ENCODE assay signal across 20 cellular contexts in genomic region chr9:138082918-138083636, GRCh38.
DNase-seq lines count a peak whose midpoint lies in the region; ATAC-seq and TF ChIP-seq lines count a peak whose summit lies in the region.
"Had no signal": no experiment of that assay in that cellular context is flagged by ENCODE, and none has a peak within 500 bp of the region (broad histone marks: within the 10 kb centered on the region; RNA-seq: fewer than 3 reads in every experiment).

No MANE protein-coding gene starts in this region.

- TF ChIP-seq CTCF in WERI-Rb-1 (IDR thresholded peaks at IDR 0.05; ENCODE audit: low read depth, low read length) (no peak), type B pancreatic cell (conservative IDR thresholded peaks at IDR 0.05) (no peak), neural progenitor cell (IDR thresholded peaks at IDR 0.05) (no peak)

- 71% methylated on average over 9 of the region's 9 CpGs for WGBS in right cardiac atrium

- H3K27me3 Mint-ChIP-seq in type B pancreatic cell (no peaks in the 10 kb centered on the region), neural progenitor cell (ENCODE audit: insufficient read depth, low read depth) (peaks cover 2% of the 10 kb centered on the region)
- peaks cover 51 to 52% of the 10 kb centered on the region in 2 donors for H3K27me3 Mint-ChIP-seq in effector memory CD8-positive, alpha-beta T cell

- intact Hi-C loops in cardiac septum (cut with DNase I) = no loop called here
- intact Hi-C loops in right cardiac atrium (cut with DNase I) = no loop called here

- H3K79me2 ChIP-seq in neural progenitor cell (ENCODE audit: low read depth) = no peaks in the 10 kb centered on the region

- no peak overlapping the region for H3K27ac Mint-ChIP-seq in type B pancreatic cell
- H3K27ac Mint-ChIP-seq in neural progenitor cell = no peak overlapping the region
- no peak overlapping the region for H3K27ac Mint-ChIP-seq in effector memory CD8-positive, alpha-beta T cell
- H3K27ac Mint-ChIP-seq: CD4-positive, CD25-positive, alpha-beta regulatory T cell had no signal

- no peak overlapping the region for H3K4me2 ChIP-seq in neural progenitor cell

- H3K36me3 ChIP-seq in WERI-Rb-1 (peaks cover 24% of the 10 kb centered on the region), neural progenitor cell (no peaks in the 10 kb centered on the region)

- H3K9me3 ChIP-seq in right cardiac atrium (ENCODE audit: control insufficient read depth, low read length) (peaks cover 1% of the 10 kb centered on the region), WERI-Rb-1 (ENCODE audit: severe bottlenecking) (peaks cover 10% of the 10 kb centered on the region), neural progenitor cell (ENCODE audit: low read depth) (peaks cover 14% of the 10 kb centered on the region)

- ATAC-seq in right cardiac atrium = no peak
- no peak for ATAC-seq in left lobe of liver
- no peak for ATAC-seq in effector memory CD8-positive, alpha-beta T cell (replicated peaks)
- ATAC-seq: HCT116, Panc1 had no signal

- H3K36me3 Mint-ChIP-seq in type B pancreatic cell = no peaks in the 10 kb centered on the region
- no peaks in the 10 kb centered on the region for H3K36me3 Mint-ChIP-seq in neural progenitor cell
- H3K36me3 Mint-ChIP-seq in effector memory CD8-positive, alpha-beta T cell (ENCODE audit: insufficient read depth) = no peaks in the 10 kb centered on the region
- H3K36me3 Mint-ChIP-seq: CD4-positive, CD25-positive, alpha-beta regulatory T cell had no signal

- H3K27me3 ChIP-seq in right cardiac atrium (ENCODE audit: control insufficient read depth, insufficient read depth) (no peaks in the 10 kb centered on the region), WERI-Rb-1 (ENCODE audit: insufficient read depth, low read depth, severe bottlenecking) (no peaks in the 10 kb centered on the region), neural progenitor cell (no peaks in the 10 kb centered on the region)

- H3K27ac ChIP-seq in right cardiac atrium (ENCODE audit: low read length) (no peak overlapping the region), WERI-Rb-1 (no peak overlapping the region), neural progenitor cell (no peak overlapping the region)
- H3K27ac ChIP-seq: GM23248 had no signal

- peaks cover 11% of the 10 kb centered on the region for H3K9me3 Mint-ChIP-seq in type B pancreatic cell
- H3K9me3 Mint-ChIP-seq in neural progenitor cell = peaks cover 30% of the 10 kb centered on the region
- peaks cover 7 to 20% of the 10 kb centered on the region in 2 donors for H3K9me3 Mint-ChIP-seq in effector memory CD8-positive, alpha-beta T cell

- H3K4me1 Mint-ChIP-seq in type B pancreatic cell (ENCODE audit: unreplicated experiment) (no peaks in the 10 kb centered on the region), neural progenitor cell (no peaks in the 10 kb centered on the region)
- H3K4me1 Mint-ChIP-seq in effector memory CD8-positive, alpha-beta T cell (ENCODE audit: low read depth in 2 of 2) = no peaks in the 10 kb centered on the region
- H3K4me1 Mint-ChIP-seq: CD4-positive, CD25-positive, alpha-beta regulatory T cell had no signal

- DNase-seq in cardiac septum (ENCODE audit: low spot score) (peak; percentile 38), right cardiac atrium (no peak), WERI-Rb-1 (peak; percentile 3), left lobe of liver (ENCODE audit: low spot score) (peak; percentile 33), type B pancreatic cell (ENCODE audit: extremely low spot score, unreplicated experiment) (peak; percentile 48), neural progenitor cell (ENCODE audit: low spot score) (no peak)
- no peak for DNase-seq in effector memory CD8-positive, alpha-beta T cell
- DNase-seq: AML-193; Calu3; CD4-positive, CD25-positive, alpha-beta regulatory T cell; DMS79; GM23248; Karpas-422; MM.1S; NCI-H1105 treated with DMSO at 0.1 percent for 48 hours; NCI-H187 treated with DMSO at 0.1 percent for 48 hours; NCI-H446 treated with DMSO at 0.1 percent for 48 hours; NCI-H82 had no signal

- no peak overlapping the region for H2AFZ ChIP-seq in neural progenitor cell (replicated peaks)
- H2AFZ ChIP-seq: GM23248 had no signal

- H3K4me3 Mint-ChIP-seq in type B pancreatic cell (no peak overlapping the region), neural progenitor cell (no peak overlapping the region)
- no peak overlapping the region for H3K4me3 Mint-ChIP-seq in effector memory CD8-positive, alpha-beta T cell
- H3K4me3 Mint-ChIP-seq: CD4-positive, CD25-positive, alpha-beta regulatory T cell had no signal

- H4K20me1 ChIP-seq in neural progenitor cell (ENCODE audit: low read depth) = no peaks in the 10 kb centered on the region

- no peak overlapping the region for H3K4me3 ChIP-seq in right cardiac atrium (ENCODE audit: low read length)
- no peak overlapping the region for H3K4me3 ChIP-seq in WERI-Rb-1 (ENCODE audit: low read depth, low read length)
- no peak overlapping the region for H3K4me3 ChIP-seq in neural progenitor cell
- H3K4me3 ChIP-seq: GM23248 had no signal

- no peaks in the 10 kb centered on the region for H3F3A ChIP-seq in neural progenitor cell (ENCODE audit: low read depth)

- H3K9ac ChIP-seq in neural progenitor cell = no peak overlapping the region
- H3K9ac ChIP-seq: GM23248 had no signal

- H3K4me1 ChIP-seq in right cardiac atrium (ENCODE audit: control insufficient read depth, insufficient read depth, low read length) (no peaks in the 10 kb centered on the region), neural progenitor cell (no peaks in the 10 kb centered on the region)

Comparison
In these comparisons a context has a peak if more than half of its experiments do, and no peak if none do; other contexts are left out.
1. DNase-seq: peak in cardiac septum (single experiment), WERI-Rb-1 (single experiment), left lobe of liver (single experiment) and type B pancreatic cell (single experiment); none in right cardiac atrium (0 of 3), neural progenitor cell (single experiment) and effector memory CD8-positive, alpha-beta T cell (0 of 3).